8 cellular contexts compared by ENCODE assay signal in the genomic region with DNA sequence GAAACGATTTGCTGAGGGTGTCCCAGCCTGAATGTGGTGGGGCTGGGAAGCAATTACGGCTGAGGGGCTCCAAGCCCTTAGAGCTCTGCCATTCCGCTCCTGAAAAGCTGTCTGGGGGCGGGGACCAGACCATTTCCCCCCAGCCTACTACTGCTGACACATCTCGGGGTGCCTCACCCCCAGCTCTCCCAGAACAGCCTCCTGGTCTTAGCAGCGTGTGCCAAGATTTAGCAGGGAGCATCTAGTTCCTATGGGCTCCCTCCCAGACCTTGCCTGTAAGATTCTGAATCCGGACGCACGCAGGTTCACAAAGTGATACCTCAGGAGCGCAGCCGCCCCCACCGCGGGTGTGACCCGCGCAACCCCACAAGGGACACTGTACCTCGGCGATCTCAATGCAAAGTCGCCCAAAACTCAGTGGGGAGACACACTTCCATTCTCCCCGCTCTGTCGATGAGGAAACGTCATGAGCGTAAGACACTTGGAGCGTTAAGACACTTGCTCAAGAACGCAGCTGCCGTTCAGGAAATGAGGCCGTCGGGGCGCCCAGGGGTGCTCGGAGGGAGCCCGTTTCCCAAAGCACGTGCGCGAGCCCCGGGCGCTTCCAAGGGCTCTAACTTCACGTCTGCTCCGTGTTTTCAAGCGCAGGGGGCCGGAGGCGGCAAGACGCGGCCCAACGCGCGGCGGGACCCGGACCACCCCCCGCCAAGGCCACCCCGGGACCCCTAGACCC. TPM values are rescaled to one million over a fixed set of nuclear protein-coding genes. Genes with fewer than 3 reads are reported as not detected.
A peak's percentile ranks its signal among the peaks of the same experiment; 100 is the strongest.
DNase-seq lines count a peak whose midpoint lies in the region; ATAC-seq, FAIRE-seq and TF ChIP-seq lines count a peak whose summit lies in the region.

No MANE protein-coding gene starts in this region.

- ATAC-seq in GM19035 (IDR thresholded peaks at IDR 0.05; ENCODE audit: unreplicated experiment) (peak; percentile 36), HG03196 (IDR thresholded peaks at IDR 0.05; ENCODE audit: unreplicated experiment) (peak; percentile 37)

- H4K20me1 ChIP-seq in SK-N-SH (ENCODE audit: insufficient read depth), result no peaks in the 10 kb centered on the region

- H3F3A ChIP-seq in SK-N-SH (replicated peaks; ENCODE audit: insufficient read depth), result peaks cover 21% of the 10 kb centered on the region

- TF ChIP-seq RAD21 in SK-N-SH (IDR thresholded peaks at IDR 0.05; ENCODE audit: low read length), result no peak

- CTCF ChIA-PET in SK-N-SH (lab: Yijun Ruan, JAX), result interaction anchor here (0.7 to 2.5 kb wide), 8 partner anchors 10 to 339 kb away, joined by 3 to 8 read pairs (median 4); a partner anchor contains a TSS

- no peak for FAIRE-seq in small intestine (lab: Jason Lieb, UNC)

- peaks cover 33% of the 10 kb centered on the region for H3K79me2 ChIP-seq in SK-N-SH (ENCODE audit: insufficient read depth)

- POLR2A ChIA-PET in SK-N-SH (lab: Yijun Ruan, JAX), result interaction anchor here (1.0 kb wide), 2 partner anchors 10 to 18 kb away, joined by 3 read pairs; no protein-coding TSS in a partner anchor

- DNase-seq in AG09309 (ENCODE audit: low read depth) (no peak), SK-N-SH (peak; percentile 51), amniotic epithelial cell (ENCODE audit: low read depth) (peak; percentile 39), iPS DF 6.9 (ENCODE audit: low read depth, low spot score) (no peak), small intestine (peak; percentile 42), NCI-H2029 treated with DMSO at 0.1 percent for 48 hours (lab: John Stamatoyannopoulos, UW) (no peak)

- TF ChIP-seq CTCF in AG09309 (IDR thresholded peaks at IDR 0.05; ENCODE audit: control insufficient read depth, insufficient read depth, low read depth, low read length, missing control alignments), result no peak
- no peak for TF ChIP-seq CTCF in SK-N-SH (IDR thresholded peaks at IDR 0.05)

- peak overlapping the region; percentile 50; the same call in 1 of the 2 replicates for H2AFZ ChIP-seq in SK-N-SH (ENCODE audit: low read depth)

- H3K4me1 ChIP-seq in SK-N-SH (ENCODE audit: control insufficient read depth in 1 of 2, insufficient read depth in 2 of 2, low read depth in 1 of 2, low read length in 1 of 2), result peaks cover 5 to 18% of the 10 kb centered on the region in 2 experiments; a peak in 2 of 4 replicates
- no peaks in the 10 kb centered on the region; the same call in 1 of the 2 replicates for H3K4me1 ChIP-seq in iPS DF 6.9 (ENCODE audit: control insufficient read depth, insufficient read depth, low read length)
- peaks cover 0 to 2% of the 10 kb centered on the region in 2 donors for H3K4me1 ChIP-seq in small intestine (ENCODE audit: control insufficient read depth in 2 of 2, insufficient read depth in 1 of 2, low read depth in 1 of 2, low read length in 1 of 2)

- no peak for TF ChIP-seq EP300 in SK-N-SH (IDR thresholded peaks at IDR 0.05; ENCODE audit: borderline replicate concordance in 1 of 2, low read depth in 1 of 2, low read length in 1 of 2)

- H3K9ac ChIP-seq in SK-N-SH, result peak overlapping the region; percentile 87

- peaks cover 8 to 17% of the 10 kb centered on the region in 2 experiments for H3K36me3 ChIP-seq in SK-N-SH (replicated peaks in 1 of 2; ENCODE audit: control insufficient read depth in 1 of 2, insufficient read depth in 2 of 2, low read length in 1 of 2)
- peaks cover 14% of the 10 kb centered on the region for H3K36me3 ChIP-seq in iPS DF 6.9 (ENCODE audit: control insufficient read depth, insufficient read depth, low read length)
- peaks cover 2 to 8% of the 10 kb centered on the region in 2 donors for H3K36me3 ChIP-seq in small intestine (ENCODE audit: control insufficient read depth in 2 of 2, insufficient read depth in 2 of 2, low read length in 2 of 2)

- no peaks in the 10 kb centered on the region for H3K27me3 ChIP-seq in SK-N-SH (ENCODE audit: insufficient read depth)
- H3K27me3 ChIP-seq in iPS DF 6.9 (ENCODE audit: control insufficient read depth, insufficient read depth, low read length), result no peaks in the 10 kb centered on the region
- H3K27me3 ChIP-seq in small intestine (ENCODE audit: control insufficient read depth in 2 of 2, insufficient read depth in 2 of 2, low read length in 2 of 2), result no peaks in the 10 kb centered on the region

- H3K4me2 ChIP-seq in SK-N-SH, result peak overlapping the region; percentile 95

- H3K9me2 ChIP-seq in SK-N-SH, result no peaks in the 10 kb centered on the region

- WGBS in SK-N-SH (ENCODE audit: low lambda C conversion rate), result 3% methylated on average over 21 of the region's 49 CpGs
- no CpG with 5 or more reads among the region's 49 CpGs for WGBS in iPS DF 6.9 (ENCODE audit: insufficient coverage, insufficient read length)
- WGBS in small intestine, 3 donors, result 0 to 2% (median 1%) methylated on average over 46 to 49 of the region's 49 CpGs

- peak overlapping the region in 1 of 2 experiments; percentile 62; a peak in 1 of 4 replicates for H3K27ac ChIP-seq in SK-N-SH (ENCODE audit: low read depth in 2 of 2, low read length in 1 of 2)
- no peak overlapping the region for H3K27ac ChIP-seq in iPS DF 6.9 (ENCODE audit: low read length)
- H3K27ac ChIP-seq in small intestine (ENCODE audit: low read depth in 1 of 2, low read length in 1 of 2), result peak overlapping the region in 1 of 2 donors; percentile 62

- H3K4me3 ChIP-seq in AG09309 (ENCODE audit: control insufficient read depth, low read depth, low read length), result peak overlapping the region; percentile 57
- peak overlapping the region; percentile 77 to 84 for H3K4me3 ChIP-seq in SK-N-SH (ENCODE audit: low read depth in 2 of 2, low read length in 1 of 2)
- peak overlapping the region; percentile 85 for H3K4me3 ChIP-seq in iPS DF 6.9 (ENCODE audit: low read length)
- peak overlapping the region; percentile 78 for H3K4me3 ChIP-seq in small intestine (ENCODE audit: low read depth in 1 of 2, low read length in 2 of 2)

- H3K9me3 ChIP-seq in SK-N-SH, result no peaks in the 10 kb centered on the region
- no peaks in the 10 kb centered on the region for H3K9me3 ChIP-seq in iPS DF 6.9 (ENCODE audit: control insufficient read depth, insufficient read depth, low read length)
- no peaks in the 10 kb centered on the region for H3K9me3 ChIP-seq in small intestine (ENCODE audit: control insufficient read depth, low read depth)

TF ChIP-seq in SK-N-SH, 30 proteins besides CTCF, POLR2A, EP300 and RAD21:
- TF ChIP-seq FOSL2 (IDR thresholded peaks at IDR 0.05; ENCODE audit: borderline replicate concordance, low read depth) (no peak), TAF1 (IDR thresholded peaks at IDR 0.05; ENCODE audit: borderline replicate concordance, low read depth, low read length) (no peak), MXI1 (IDR thresholded peaks at IDR 0.05; ENCODE audit: low read depth, low read length) (peak; percentile 57; the same call in 1 of the 2 replicates)

RNA-seq across cellular contexts. Expression of a gene that starts 0.6 kb away (rescaled TPM):
- polyA plus RNA-seq in SK-N-SH (2012; rRNA removed), result 10.7 and 12.5 TPM in 2 replicates
- 5.6 and 8.4 TPM in 2 replicates for polyA plus RNA-seq in SK-N-SH (2012; cell fraction: cytosol; rRNA removed)
- polyA plus RNA-seq in SK-N-SH (2012; cell fraction: nucleus; rRNA removed), result 13.3 and 15.9 TPM in 2 replicates
- polyA plus RNA-seq in small intestine, result 10 to 100 TPM in 1 of 3 donors, 1 to 10 TPM in 2; 2.7 to 11.6 (median 3.1) TPM

RNA-seq across cellular contexts. Expression of a gene that starts 19.0 kb away (rescaled TPM):
- polyA plus RNA-seq in SK-N-SH (2012; rRNA removed) (31.7 and 34.4 TPM in 2 replicates), small intestine (10 to 100 TPM in 1 of 3 donors, 1 to 10 TPM in 2; 5.6 to 16.6 (median 7.0) TPM)
- 27.5 and 33.4 TPM in 2 replicates for polyA plus RNA-seq in SK-N-SH (2012; cell fraction: cytosol; rRNA removed)
- 20.3 and 20.8 TPM in 2 replicates for polyA plus RNA-seq in SK-N-SH (2012; cell fraction: nucleus; rRNA removed)

RNA-seq across cellular contexts. Expression of a gene that starts 30.6 kb away (rescaled TPM):
- polyA plus RNA-seq in SK-N-SH (2012; rRNA removed), result 34.3 and 40.0 TPM in 2 replicates
- polyA plus RNA-seq in SK-N-SH (2012; cell fraction: cytosol; rRNA removed), result 45.0 and 56.7 TPM in 2 replicates
- 26.1 and 46.1 TPM in 2 replicates for polyA plus RNA-seq in SK-N-SH (2012; cell fraction: nucleus; rRNA removed)
- polyA plus RNA-seq in small intestine, result 10 to 100 TPM; 65.4 to 93.0 (median 76.7) TPM

RNA-seq across cellular contexts. Expression of a gene that starts 30.7 kb away (rescaled TPM):
- 16.4 and 17.4 TPM in 2 replicates for polyA plus RNA-seq in SK-N-SH (2012; rRNA removed)
- polyA plus RNA-seq in SK-N-SH (2012; cell fraction: cytosol; rRNA removed), result 13.0 and 15.4 TPM in 2 replicates
- 14.5 and 16.5 TPM in 2 replicates for polyA plus RNA-seq in SK-N-SH (2012; cell fraction: nucleus; rRNA removed)
- 10 to 100 TPM in 2 of 3 donors, 1 to 10 TPM in 1; 9.2 to 19.5 (median 14.3) TPM for polyA plus RNA-seq in small intestine

RNA-seq across cellular contexts. Expression of a gene that starts 36.8 kb away (rescaled TPM):
- polyA plus RNA-seq in SK-N-SH (2012; rRNA removed) (14.8 and 16.8 TPM in 2 replicates), small intestine (10 to 100 TPM in 2 of 3 donors, 1 to 10 TPM in 1; 7.4 to 12.6 (median 10.3) TPM)
- 8.1 and 10.3 TPM in 2 replicates for polyA plus RNA-seq in SK-N-SH (2012; cell fraction: cytosol; rRNA removed)
- polyA plus RNA-seq in SK-N-SH (2012; cell fraction: nucleus; rRNA removed), result 20.9 and 34.6 TPM in 2 replicates

Comparison
In these comparisons a context has a peak if more than half of its experiments do, and no peak if none do; other contexts are left out.
1. DNase-seq: peak in SK-N-SH (single experiment), amniotic epithelial cell (single experiment) and small intestine (single experiment); none in AG09309 (single experiment), iPS DF 6.9 (single experiment) and NCI-H2029 treated with DMSO at 0.1 percent for 48 hours (single experiment).
2. Peak in every context shown above with its lines, with median percentiles within 50 percentile points of each other: H3K4me3 ChIP-seq.